ENCODE assay signal across 8 cellular contexts in genomic region chr12:40104461-40105264, GRCh38. TPM values are rescaled to one million over a fixed set of nuclear protein-coding genes. Genes with fewer than 3 reads are reported as not detected.
A peak's percentile ranks its signal among the peaks of the same experiment; 100 is the strongest.
DNase-seq lines count a peak whose midpoint lies in the region; ATAC-seq, FAIRE-seq and TF ChIP-seq lines count a peak whose summit lies in the region.

No MANE protein-coding gene starts in this region.

- no peak overlapping the region for H3K27ac ChIP-seq in GM12878 (ENCODE audit: control insufficient read depth, insufficient read depth)
- H3K27ac ChIP-seq in right lobe of liver, result peak overlapping the region; percentile 41 to 75 (median 71)
- peak overlapping the region; percentile 79 for H3K27ac ChIP-seq in upper lobe of right lung

- H3K4me1 ChIP-seq in GM12878 (ENCODE audit: control insufficient read depth, insufficient read depth, low read length) (peaks cover 11% of the 10 kb centered on the region), right lobe of liver (peaks cover 0 to 20% (median 0%) of the 10 kb centered on the region in 4 donors), upper lobe of right lung (peaks cover 8% of the 10 kb centered on the region)

- no peaks in the 10 kb centered on the region for H4K20me1 ChIP-seq in GM12878 (ENCODE audit: control insufficient read depth, insufficient read depth)

- in situ Hi-C loops in GM12878 (cut with MboI), result loop anchor here (5.0 to 25.0 kb wide), 2 partner anchors 92 to 492 kb away; partner anchors contain the start of gene ABCD2

- peak overlapping the region; percentile 77 for H2AFZ ChIP-seq in GM12878 (ENCODE audit: control insufficient read depth, low read depth, low read length)

- no peaks in the 10 kb centered on the region; the same call in 2 of the 3 replicates for H3K9me3 ChIP-seq in GM12878 (replicated peaks; ENCODE audit: control insufficient read depth, insufficient read depth, low read length)
- no peaks in the 10 kb centered on the region for H3K9me3 ChIP-seq in right lobe of liver
- no peaks in the 10 kb centered on the region for H3K9me3 ChIP-seq in upper lobe of right lung

- ATAC-seq in GM12878 (no peak), right lobe of liver (no peak), upper lobe of right lung (no peak), HG03342 (IDR thresholded peaks at IDR 0.05; ENCODE audit: unreplicated experiment) (no peak)

- no peaks in the 10 kb centered on the region for H3K79me2 ChIP-seq in GM12878 (ENCODE audit: control insufficient read depth, insufficient read depth, low read length)

- FAIRE-seq in GM12878 (lab: Jason Lieb, UNC), result no peak

- SMC1A ChIA-PET in GM12878 (lab: Charles Lee; ENCODE audit: uncharacterized antibody, unreplicated experiment), result interaction anchor here (0.6 to 4.3 kb wide), 15 partner anchors 10 to 209 kb away, joined by 3 to 45 read pairs (median 4); no protein-coding TSS in a partner anchor

- 25% methylated on average over 18 of the region's 20 CpGs for WGBS in GM12878 (ENCODE audit: insufficient coverage, insufficient replicate concordance, low lambda C conversion rate, missing lambda C conversion rate)
- 15% methylated on average over 8 of the region's 20 CpGs for WGBS in right lobe of liver (ENCODE audit: insufficient coverage, low coverage, low lambda C conversion rate, missing lambda C conversion rate)

- TF ChIP-seq POLR2A in GM12878 (IDR thresholded peaks at IDR 0.05; ENCODE audit: low read depth, low read length) (no peak), right lobe of liver (IDR thresholded peaks at IDR 0.05) (no peak)

- no peak for TF ChIP-seq RAD21 in GM12878 (IDR thresholded peaks at IDR 0.05; ENCODE audit: insufficient read depth, low read depth, low read length)

- RAD21 ChIA-PET in GM12878 (lab: Charles Lee; ENCODE audit: unreplicated experiment), result interaction anchor here (0.7 to 7.8 kb wide), 7 partner anchors 10 to 209 kb away, joined by 3 to 76 read pairs (median 7); no protein-coding TSS in a partner anchor

- H3K27me3 ChIP-seq in GM12878 (replicated peaks in 1 of 2; ENCODE audit: control insufficient read depth in 2 of 2, insufficient read depth in 2 of 2, low read length in 1 of 2), result peaks cover 0 to 13% of the 10 kb centered on the region in 2 experiments; a peak in 2 of 4 replicates
- no peaks in the 10 kb centered on the region for H3K27me3 ChIP-seq in right lobe of liver
- H3K27me3 ChIP-seq in upper lobe of right lung, result no peaks in the 10 kb centered on the region

- TF ChIP-seq EP300 in GM12878 (IDR thresholded peaks at IDR 0.05; ENCODE audit: borderline replicate concordance in 1 of 2, control insufficient read depth in 1 of 2, low read depth in 2 of 2, low read length in 2 of 2), result no peak

- CTCF ChIA-PET in GM12878 (lab: Yijun Ruan, JAX), result interaction anchor here (0.7 to 5.9 kb wide), 6 partner anchors 15 to 99 kb away, joined by 3 to 35 read pairs (median 3); no protein-coding TSS in a partner anchor

- peak; percentile 30 for DNase-seq in COR-L47 (lab: John Stamatoyannopoulos, UW)
- peak; percentile 45 for DNase-seq in HuH-7 (ENCODE audit: low spot score)
- no peak for DNase-seq in GM12878 (ENCODE audit: low read depth, low spot score)
- no peak for DNase-seq in right lobe of liver
- DNase-seq in upper lobe of right lung, result peak; percentile 64
- DNase-seq in pons (ENCODE audit: low spot score), result no peak
- no peak for DNase-seq in stimulated activated CD8-positive, alpha-beta memory T cell treated with anti-CD3 and anti-CD28 coated beads, Interleukin-4, amount 100 ng/mL, for 48 hours

- no peak overlapping the region for H3K9ac ChIP-seq in GM12878 (ENCODE audit: control insufficient read depth, insufficient read depth, low read length)

- TF ChIP-seq CTCF in GM12878 (IDR thresholded peaks at IDR 0.05 in 2 of 3, conservative IDR thresholded peaks at IDR 0.05 in 1 of 3; ENCODE audit: control insufficient read depth in 2 of 3, extremely low read depth in 1 of 3, insufficient read depth in 1 of 3, low read depth in 3 of 3, low read length in 3 of 3), result no peak
- no peak for TF ChIP-seq CTCF in right lobe of liver (IDR thresholded peaks at IDR 0.05)
- no peak for TF ChIP-seq CTCF in upper lobe of right lung (IDR thresholded peaks at IDR 0.05)

- H3K4me2 ChIP-seq in GM12878 (ENCODE audit: control insufficient read depth, insufficient read depth), result peak overlapping the region; percentile 86

- BruUV-seq in GM12878 (replicated peaks; lab: Mats Ljungman, UMichigan), result no TSS peak

- POLR2A ChIA-PET in GM12878 (lab: Charles Lee), result interaction anchor here (0.9 to 1.0 kb wide), 3 partner anchors 39 to 94 kb away, joined by 3 read pairs; no protein-coding TSS in a partner anchor

- intact Hi-C loops in GM12878 (cut with micrococcal nuclease; ENCODE audit: unreplicated experiment) (no loop called here), right lobe of liver (cut with DNase I) (loop anchor here (10.0 kb wide), 2 partner anchors 70 to 340 kb away; no protein-coding TSS in a partner anchor), upper lobe of right lung (cut with DNase I) (loop anchor here (10.0 kb wide), 1 partner anchor 90 kb away; no protein-coding TSS in a partner anchor)

- H3K36me3 ChIP-seq in GM12878 (ENCODE audit: control insufficient read depth in 2 of 2, insufficient read depth in 2 of 2, low read length in 1 of 2), result no peaks in the 10 kb centered on the region
- no peaks in the 10 kb centered on the region for H3K36me3 ChIP-seq in right lobe of liver
- no peaks in the 10 kb centered on the region for H3K36me3 ChIP-seq in upper lobe of right lung

- peak overlapping the region; percentile 73 for H3K4me3 ChIP-seq in GM12878
- H3K4me3 ChIP-seq in right lobe of liver, result peak overlapping the region; percentile 81 to 97 (median 83)
- H3K4me3 ChIP-seq in upper lobe of right lung, result peak overlapping the region; percentile 81

TF ChIP-seq in GM12878, 131 proteins besides CTCF, POLR2A, EP300 and RAD21:
- no peak for TF ChIP-seq ZBTB4 (CRISPR knock-in tag; IDR thresholded peaks at IDR 0.05)
- TF ChIP-seq MXI1 (IDR thresholded peaks at IDR 0.05; ENCODE audit: low read depth, low read length), result 0 out of 2 replicates have a peak, but pooled peaks have one; percentile 1

RNA-seq across cellular contexts. Expression of gene SLC2A13, which starts 1.2 kb away (rescaled TPM):
- total RNA-seq in GM12878 (2013; cell fraction: nucleolus; rRNA removed), result 4.3 and 5.0 TPM in 2 replicates
- total RNA-seq in GM12878 (2014; rRNA removed), result 0.22 and 0.68 TPM in 2 replicates
- 0.28 and 0.85 TPM in 2 replicates for total RNA-seq in GM12878 (2014; rRNA removed; fragmentation: Illumina TruSeq; extraction: Trizol)
- 0.29 and 0.31 TPM in 2 replicates for total RNA-seq in GM12878 (2021)
- 0.31 TPM for polyA plus RNA-seq in GM12878 (2011; ENCODE audit: low read depth)
- 3.7 and 5.9 TPM in 2 replicates for polyA plus RNA-seq in GM12878 (2011; rRNA removed)
- polyA plus RNA-seq in GM12878 (2011; cell fraction: cytosol; rRNA removed), result 1.1 and 1.2 TPM in 2 replicates
- 5.1 and 8.0 TPM in 2 replicates for polyA plus RNA-seq in GM12878 (2011; cell fraction: nucleus; rRNA removed)
- 0.56 and 0.69 TPM in 2 replicates for polyA plus RNA-seq in GM12878 (2012)
- 0.17 and 0.19 TPM in 2 replicates for polyA plus RNA-seq in GM12878 (2014; fragmentation: Illumina TruSeq; extraction: Trizol)
- polyA plus RNA-seq in GM12878 (2014; fragmentation: Nextera tagmentation; extraction: Ambion mirVana), result under 1 TPM; 0.05 TPM
- polyA plus RNA-seq in GM12878 (2014; rRNA removed), result 0.17 and 0.42 TPM in 2 replicates
- polyA plus RNA-seq in GM12878 (2016; fragmentation: Nextera tagmentation; extraction: Ambion mirVana), result under 1 TPM; 0.13 to 0.35 TPM
- polyA minus RNA-seq in GM12878 (2011; rRNA and poly(A)+ RNA removed), result 6.9 and 10.7 TPM in 2 replicates
- polyA minus RNA-seq in GM12878 (2011; cell fraction: cytosol; rRNA and poly(A)+ RNA removed), result 1.7 and 3.3 TPM in 2 replicates
- 15.2 and 27.0 TPM in 2 replicates for polyA minus RNA-seq in GM12878 (2011; cell fraction: nucleus; rRNA and poly(A)+ RNA removed)
- 10 to 100 TPM in 1 of 6 experiments, 1 to 10 TPM in 5; 5.2 to 11.7 (median 8.7) TPM for total RNA-seq in right lobe of liver
- total RNA-seq in upper lobe of right lung, result 11.3 TPM

Comparison
In these comparisons a context has a peak if more than half of its experiments do, and no peak if none do; other contexts are left out.
1. DNase-seq: peak in COR-L47 (single experiment), HuH-7 (single experiment) and upper lobe of right lung (single experiment); none in GM12878 (single experiment), right lobe of liver (0 of 3), pons (single experiment) and stimulated activated CD8-positive, alpha-beta memory T cell treated with anti-CD3 and anti-CD28 coated beads, Interleukin-4, amount 100 ng/mL, for 48 hours (single experiment).
2. Peak in every context shown above with its lines, with median percentiles within 50 percentile points of each other: H3K4me3 ChIP-seq.